ENCODE assay signal across 11 cellular contexts in the genomic region with DNA sequence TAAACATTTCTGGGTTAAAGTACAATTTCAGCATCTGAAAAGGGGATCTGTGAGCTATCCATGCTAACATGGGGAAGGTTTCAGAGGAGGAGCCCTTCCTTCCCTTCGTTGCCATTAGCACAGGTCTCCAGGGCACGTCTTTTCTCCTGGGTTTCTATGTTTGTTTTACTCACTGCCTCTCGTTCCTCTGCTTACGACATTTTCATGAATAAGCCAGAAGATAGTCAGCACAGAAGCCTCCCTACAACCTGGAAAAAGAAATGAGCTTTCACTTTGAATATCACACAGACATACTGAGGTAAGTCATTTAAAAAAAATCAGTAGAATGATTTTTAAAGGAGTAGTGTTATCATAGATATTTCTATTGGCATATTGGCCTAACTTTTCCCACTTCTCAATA.
DNase-seq lines count a peak whose midpoint lies in the region; ATAC-seq and TF ChIP-seq lines count a peak whose summit lies in the region.
"Had no signal": no experiment of that assay in that cellular context is flagged by ENCODE, and none has a peak within 500 bp of the region (broad histone marks: within the 10 kb centered on the region; RNA-seq: fewer than 3 reads in every experiment).

No MANE protein-coding gene starts in this region.

- peak; percentile 62 for DNase-seq in NCI-H510A treated with DMSO at 0.1 percent for 48 hours (lab: John Stamatoyannopoulos, UW)
- no peak for DNase-seq in NCI-H510A (lab: John Stamatoyannopoulos, UW)
- DNase-seq in NCI-H526 treated with DMSO at 0.1 percent for 48 hours (lab: John Stamatoyannopoulos, UW), result peak; percentile 71
- DNase-seq in epithelial cell of prostate (ENCODE audit: low read depth, low spot score), result peak; percentile 39
- peak in 1 of 2 donors; percentile 9 for DNase-seq in thyroid gland
- no peak for DNase-seq in activated T-cell treated with anti-CD3 and anti-CD28 coated beads for 4 hours
- no peak for DNase-seq in D341Med (ENCODE audit: low spot score)
- DNase-seq: activated B cell treated with CpG ODN at 0.5 μM for 24 hours, hippocampal formation, sigmoid colon had no signal

- no peaks in the 10 kb centered on the region for H3K36me3 ChIP-seq in thyroid gland
- H3K36me3 ChIP-seq: sigmoid colon had no signal

- no peak for ATAC-seq in HG03025 (IDR thresholded peaks at IDR 0.05; ENCODE audit: low FRiP score, unreplicated experiment)

- H3K9me3 ChIP-seq in thyroid gland, result no peaks in the 10 kb centered on the region
- H3K9me3 ChIP-seq: sigmoid colon had no signal

- peaks cover 0 to 6% of the 10 kb centered on the region in 2 donors for H3K4me1 ChIP-seq in thyroid gland

- no peak for TF ChIP-seq POLR2A in thyroid gland (IDR thresholded peaks at IDR 0.05)

- intact Hi-C loops in thyroid gland (cut with DNase I), result no loop called here

- H3K27ac ChIP-seq in epithelial cell of prostate, result no peak overlapping the region
- peak overlapping the region in 2 of 3 donors; percentile 28 to 60 for H3K27ac ChIP-seq in thyroid gland
- H3K27ac ChIP-seq: sigmoid colon had no signal

- no peak overlapping the region for H3K4me3 ChIP-seq in thyroid gland (replicated peaks in 1 of 3)
- H3K4me3 ChIP-seq: sigmoid colon had no signal

- no peaks in the 10 kb centered on the region for H3K27me3 ChIP-seq in thyroid gland
- H3K27me3 ChIP-seq: sigmoid colon had no signal

- TF ChIP-seq CTCF in thyroid gland (IDR thresholded peaks at IDR 0.05), result no peak

- 20 to 24% methylated on average over 4 of the region's 4 CpGs for WGBS in thyroid gland, 2 donors

Comparison
In these comparisons a context has a peak if more than half of its experiments do, and no peak if none do; other contexts are left out.
1. DNase-seq: peak in NCI-H510A treated with DMSO at 0.1 percent for 48 hours (single experiment), NCI-H526 treated with DMSO at 0.1 percent for 48 hours (single experiment) and epithelial cell of prostate (single experiment); none in NCI-H510A (single experiment), activated T-cell treated with anti-CD3 and anti-CD28 coated beads for 4 hours (single experiment) and D341Med (single experiment).